Comparison of ENCODE assay signal across 2 cellular contexts in the genomic region with DNA sequence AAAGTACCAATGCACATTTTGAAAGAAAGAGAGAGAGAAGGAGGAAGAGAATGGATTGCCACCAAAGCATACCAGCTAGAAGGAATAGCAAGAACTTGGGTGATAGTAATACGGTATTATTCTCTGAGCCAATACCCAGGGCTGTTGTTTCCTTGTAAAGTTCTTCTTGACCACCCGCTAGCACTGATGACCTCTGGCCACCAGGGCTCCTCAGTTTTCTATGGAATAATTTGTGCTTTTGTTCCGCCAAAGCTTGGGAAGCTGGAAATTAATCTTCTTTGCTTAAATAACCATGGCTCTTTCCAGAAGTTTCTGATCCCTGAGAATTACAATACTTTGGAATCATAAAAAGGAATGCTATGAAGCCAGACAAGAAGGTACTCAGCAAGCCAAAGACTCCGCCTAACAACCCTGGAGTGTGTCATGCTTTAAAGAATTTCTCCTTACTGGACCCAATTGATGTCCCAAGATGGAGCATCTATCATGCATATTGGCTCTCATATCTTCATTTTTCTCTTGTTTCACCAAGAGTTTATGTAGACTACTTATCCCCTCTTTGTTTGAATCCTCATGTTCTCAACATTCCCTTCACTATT.
TF ChIP-seq lines count a peak whose summit lies in the region.

No MANE protein-coding gene starts in this region.

TF ChIP-seq in GM23338, 12 proteins besides CTCF, POLR2A, EP300 and RAD21 (continued from another document):
- TF ChIP-seq, protein P1, sequence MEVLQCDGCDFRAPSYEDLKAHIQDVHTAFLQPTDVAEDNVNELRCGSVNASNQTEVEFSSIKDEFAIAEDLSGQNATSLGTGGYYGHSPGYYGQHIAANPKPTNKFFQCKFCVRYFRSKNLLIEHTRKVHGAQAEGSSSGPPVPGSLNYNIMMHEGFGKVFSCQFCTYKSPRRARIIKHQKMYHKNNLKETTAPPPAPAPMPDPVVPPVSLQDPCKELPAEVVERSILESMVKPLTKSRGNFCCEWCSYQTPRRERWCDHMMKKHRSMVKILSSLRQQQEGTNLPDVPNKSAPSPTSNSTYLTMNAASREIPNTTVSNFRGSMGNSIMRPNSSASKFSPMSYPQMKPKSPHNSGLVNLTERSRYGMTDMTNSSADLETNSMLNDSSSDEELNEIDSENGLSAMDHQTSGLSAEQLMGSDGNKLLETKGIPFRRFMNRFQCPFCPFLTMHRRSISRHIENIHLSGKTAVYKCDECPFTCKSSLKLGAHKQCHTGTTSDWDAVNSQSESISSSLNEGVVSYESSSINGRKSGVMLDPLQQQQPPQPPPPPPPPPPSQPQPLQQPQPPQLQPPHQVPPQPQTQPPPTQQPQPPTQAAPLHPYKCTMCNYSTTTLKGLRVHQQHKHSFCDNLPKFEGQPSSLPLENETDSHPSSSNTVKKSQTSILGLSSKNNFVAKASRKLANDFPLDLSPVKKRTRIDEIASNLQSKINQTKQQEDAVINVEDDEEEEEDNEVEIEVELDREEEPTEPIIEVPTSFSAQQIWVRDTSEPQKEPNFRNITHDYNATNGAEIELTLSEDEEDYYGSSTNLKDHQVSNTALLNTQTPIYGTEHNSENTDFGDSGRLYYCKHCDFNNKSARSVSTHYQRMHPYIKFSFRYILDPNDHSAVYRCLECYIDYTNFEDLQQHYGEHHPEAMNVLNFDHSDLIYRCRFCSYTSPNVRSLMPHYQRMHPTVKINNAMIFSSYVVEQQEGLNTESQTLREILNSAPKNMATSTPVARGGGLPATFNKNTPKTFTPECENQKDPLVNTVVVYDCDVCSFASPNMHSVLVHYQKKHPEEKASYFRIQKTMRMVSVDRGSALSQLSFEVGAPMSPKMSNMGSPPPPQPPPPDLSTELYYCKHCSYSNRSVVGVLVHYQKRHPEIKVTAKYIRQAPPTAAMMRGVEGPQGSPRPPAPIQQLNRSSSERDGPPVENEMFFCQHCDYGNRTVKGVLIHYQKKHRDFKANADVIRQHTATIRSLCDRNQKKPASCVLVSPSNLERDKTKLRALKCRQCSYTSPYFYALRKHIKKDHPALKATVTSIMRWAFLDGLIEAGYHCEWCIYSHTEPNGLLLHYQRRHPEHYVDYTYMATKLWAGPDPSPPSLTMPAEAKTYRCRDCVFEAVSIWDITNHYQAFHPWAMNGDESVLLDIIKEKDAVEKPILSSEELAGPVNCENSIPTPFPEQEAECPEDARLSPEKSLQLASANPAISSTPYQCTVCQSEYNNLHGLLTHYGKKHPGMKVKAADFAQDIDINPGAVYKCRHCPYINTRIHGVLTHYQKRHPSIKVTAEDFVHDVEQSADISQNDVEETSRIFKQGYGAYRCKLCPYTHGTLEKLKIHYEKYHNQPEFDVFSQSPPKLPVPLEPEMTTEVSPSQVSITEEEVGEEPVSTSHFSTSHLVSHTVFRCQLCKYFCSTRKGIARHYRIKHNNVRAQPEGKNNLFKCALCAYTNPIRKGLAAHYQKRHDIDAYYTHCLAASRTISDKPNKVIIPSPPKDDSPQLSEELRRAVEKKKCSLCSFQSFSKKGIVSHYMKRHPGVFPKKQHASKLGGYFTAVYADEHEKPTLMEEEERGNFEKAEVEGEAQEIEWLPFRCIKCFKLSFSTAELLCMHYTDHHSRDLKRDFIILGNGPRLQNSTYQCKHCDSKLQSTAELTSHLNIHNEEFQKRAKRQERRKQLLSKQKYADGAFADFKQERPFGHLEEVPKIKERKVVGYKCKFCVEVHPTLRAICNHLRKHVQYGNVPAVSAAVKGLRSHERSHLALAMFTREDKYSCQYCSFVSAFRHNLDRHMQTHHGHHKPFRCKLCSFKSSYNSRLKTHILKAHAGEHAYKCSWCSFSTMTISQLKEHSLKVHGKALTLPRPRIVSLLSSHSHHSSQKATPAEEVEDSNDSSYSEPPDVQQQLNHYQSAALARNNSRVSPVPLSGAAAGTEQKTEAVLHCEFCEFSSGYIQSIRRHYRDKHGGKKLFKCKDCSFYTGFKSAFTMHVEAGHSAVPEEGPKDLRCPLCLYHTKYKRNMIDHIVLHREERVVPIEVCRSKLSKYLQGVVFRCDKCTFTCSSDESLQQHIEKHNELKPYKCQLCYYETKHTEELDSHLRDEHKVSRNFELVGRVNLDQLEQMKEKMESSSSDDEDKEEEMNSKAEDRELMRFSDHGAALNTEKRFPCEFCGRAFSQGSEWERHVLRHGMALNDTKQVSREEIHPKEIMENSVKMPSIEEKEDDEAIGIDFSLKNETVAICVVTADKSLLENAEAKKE (CRISPR knock-in tag; IDR thresholded peaks at IDR 0.05), result no peak
- TF ChIP-seq EZH2phosphoT487 (IDR thresholded peaks at IDR 0.05; ENCODE audit: unreplicated experiment) (no peak), ZNF331 (CRISPR knock-in tag; IDR thresholded peaks at IDR 0.05; ENCODE audit: low read depth) (no peak), NANOG (IDR thresholded peaks at IDR 0.05; ENCODE audit: borderline replicate concordance) (no peak), EZH2 (IDR thresholded peaks at IDR 0.05; ENCODE audit: low read depth, unreplicated experiment) (no peak), ZNF114 (CRISPR knock-in tag; IDR thresholded peaks at IDR 0.05) (no peak), JUNB (IDR thresholded peaks at IDR 0.05; ENCODE audit: unreplicated experiment) (no peak), CREB1 (CRISPR knock-in tag; IDR thresholded peaks at IDR 0.05; ENCODE audit: low read depth) (no peak), POLR2AphosphoS5 (IDR thresholded peaks at IDR 0.05; ENCODE audit: low read depth) (no peak), STAT1 (IDR thresholded peaks at IDR 0.05; ENCODE audit: unreplicated experiment) (no peak)
- TF ChIP-seq, protein P2, sequence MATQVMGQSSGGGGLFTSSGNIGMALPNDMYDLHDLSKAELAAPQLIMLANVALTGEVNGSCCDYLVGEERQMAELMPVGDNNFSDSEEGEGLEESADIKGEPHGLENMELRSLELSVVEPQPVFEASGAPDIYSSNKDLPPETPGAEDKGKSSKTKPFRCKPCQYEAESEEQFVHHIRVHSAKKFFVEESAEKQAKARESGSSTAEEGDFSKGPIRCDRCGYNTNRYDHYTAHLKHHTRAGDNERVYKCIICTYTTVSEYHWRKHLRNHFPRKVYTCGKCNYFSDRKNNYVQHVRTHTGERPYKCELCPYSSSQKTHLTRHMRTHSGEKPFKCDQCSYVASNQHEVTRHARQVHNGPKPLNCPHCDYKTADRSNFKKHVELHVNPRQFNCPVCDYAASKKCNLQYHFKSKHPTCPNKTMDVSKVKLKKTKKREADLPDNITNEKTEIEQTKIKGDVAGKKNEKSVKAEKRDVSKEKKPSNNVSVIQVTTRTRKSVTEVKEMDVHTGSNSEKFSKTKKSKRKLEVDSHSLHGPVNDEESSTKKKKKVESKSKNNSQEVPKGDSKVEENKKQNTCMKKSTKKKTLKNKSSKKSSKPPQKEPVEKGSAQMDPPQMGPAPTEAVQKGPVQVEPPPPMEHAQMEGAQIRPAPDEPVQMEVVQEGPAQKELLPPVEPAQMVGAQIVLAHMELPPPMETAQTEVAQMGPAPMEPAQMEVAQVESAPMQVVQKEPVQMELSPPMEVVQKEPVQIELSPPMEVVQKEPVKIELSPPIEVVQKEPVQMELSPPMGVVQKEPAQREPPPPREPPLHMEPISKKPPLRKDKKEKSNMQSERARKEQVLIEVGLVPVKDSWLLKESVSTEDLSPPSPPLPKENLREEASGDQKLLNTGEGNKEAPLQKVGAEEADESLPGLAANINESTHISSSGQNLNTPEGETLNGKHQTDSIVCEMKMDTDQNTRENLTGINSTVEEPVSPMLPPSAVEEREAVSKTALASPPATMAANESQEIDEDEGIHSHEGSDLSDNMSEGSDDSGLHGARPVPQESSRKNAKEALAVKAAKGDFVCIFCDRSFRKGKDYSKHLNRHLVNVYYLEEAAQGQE (IDR thresholded peaks at IDR 0.05; ENCODE audit: unreplicated experiment), result no peak

TF ChIP-seq in WTC11, 78 proteins besides CTCF, POLR2A, EP300 and RAD21 (continued from another document):
- TF ChIP-seq, protein P3, sequence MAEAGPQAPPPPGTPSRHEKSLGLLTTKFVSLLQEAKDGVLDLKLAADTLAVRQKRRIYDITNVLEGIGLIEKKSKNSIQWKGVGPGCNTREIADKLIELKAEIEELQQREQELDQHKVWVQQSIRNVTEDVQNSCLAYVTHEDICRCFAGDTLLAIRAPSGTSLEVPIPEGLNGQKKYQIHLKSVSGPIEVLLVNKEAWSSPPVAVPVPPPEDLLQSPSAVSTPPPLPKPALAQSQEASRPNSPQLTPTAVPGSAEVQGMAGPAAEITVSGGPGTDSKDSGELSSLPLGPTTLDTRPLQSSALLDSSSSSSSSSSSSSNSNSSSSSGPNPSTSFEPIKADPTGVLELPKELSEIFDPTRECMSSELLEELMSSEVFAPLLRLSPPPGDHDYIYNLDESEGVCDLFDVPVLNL (CRISPR knock-in tag; IDR thresholded peaks at IDR 0.05; ENCODE audit: borderline replicate concordance, low read depth), result no peak
- TF ChIP-seq, protein P4, sequence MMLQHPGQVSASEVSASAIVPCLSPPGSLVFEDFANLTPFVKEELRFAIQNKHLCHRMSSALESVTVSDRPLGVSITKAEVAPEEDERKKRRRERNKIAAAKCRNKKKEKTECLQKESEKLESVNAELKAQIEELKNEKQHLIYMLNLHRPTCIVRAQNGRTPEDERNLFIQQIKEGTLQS (CRISPR knock-in tag; conservative IDR thresholded peaks at IDR 0.05), result no peak
- TF ChIP-seq SMAD4 (CRISPR knock-in tag; IDR thresholded peaks at IDR 0.05) (no peak), GRHL2 (CRISPR knock-in tag; IDR thresholded peaks at IDR 0.05; ENCODE audit: insufficient replicate concordance, severe bottlenecking) (no peak), NFATC4 (CRISPR knock-in tag; IDR thresholded peaks at IDR 0.05) (no peak), IRF2 (CRISPR knock-in tag; IDR thresholded peaks at IDR 0.05; ENCODE audit: borderline replicate concordance, low read depth) (no peak)
